In the genomic region with DNA sequence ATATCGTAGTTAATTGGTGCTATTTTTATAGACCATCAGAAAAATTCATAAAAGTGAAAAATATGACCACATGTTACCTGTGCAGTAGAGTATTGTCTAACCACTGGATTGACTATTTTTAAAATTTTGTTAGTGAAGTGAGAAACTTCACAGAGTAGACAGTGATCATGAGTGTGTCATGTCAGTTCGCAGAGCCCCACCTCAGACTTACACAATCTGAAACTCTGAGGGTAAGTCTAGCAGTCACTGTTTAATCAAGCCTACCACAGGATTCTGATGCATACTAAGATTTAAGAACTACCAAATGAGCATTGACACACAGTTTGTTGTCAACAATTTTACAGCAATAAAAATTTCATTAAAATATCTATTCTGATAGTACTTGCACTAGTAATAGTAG, we compare ENCODE assay signal across 27 cellular contexts.
DNase-seq lines count a peak whose midpoint lies in the region; ATAC-seq and TF ChIP-seq lines count a peak whose summit lies in the region.
"Had no signal": no experiment of that assay in that cellular context is flagged by ENCODE, and none has a peak within 500 bp of the region (broad histone marks: within the 10 kb centered on the region; RNA-seq: fewer than 3 reads in every experiment).

No MANE protein-coding gene starts in this region.

- POLR2A ChIA-PET in T-cell (lab: Charles Lee): no interaction called here

- DNase-seq in activated gamma-delta T cell (lab: John Stamatoyannopoulos, UW): no peak
- DNase-seq in T-cell: no peak
- no peak for DNase-seq in activated naive CD8-positive, alpha-beta T cell treated with anti-CD3 and anti-CD28 coated beads for 36 hours
- DNase-seq: activated CD4-positive, alpha-beta T cell treated with anti-CD3 and anti-CD28 coated beads for 4 hours; activated effector memory CD4-positive, alpha-beta T cell treated with Interleukin-2 at 50 U/mL for 16 hours; Calu3; colonic mucosa; DND-41; effector CD4-positive, alpha-beta T cell; lower lobe of right lung; midbrain; naive B cell; NCI-H1417 treated with DMSO at 0.1 percent for 48 hours; NCI-H2081; NCI-H524 treated with DMSO at 0.1 percent for 48 hours; Right ventricle myocardium superior; stimulated activated naive B cell treated with anti-CD40 and anti-IgM and Interleukin-4, amounts not matched to agents 10 μg/mL and 1 μg/mL and 100 μg/mL, for 72 hours; T-helper 2 cell; upper lobe of right lung had no signal

- H3K4me1 Mint-ChIP-seq in T-cell: no peaks in the 10 kb centered on the region
- no peaks in the 10 kb centered on the region for H3K4me1 Mint-ChIP-seq in activated naive CD8-positive, alpha-beta T cell treated with anti-CD3 and anti-CD28 coated beads for 36 hours
- H3K4me1 Mint-ChIP-seq: naive B cell; stimulated activated naive B cell treated with anti-CD40 and anti-IgM and Interleukin-4, amounts not matched to agents 10 μg/mL and 1 μg/mL and 100 μg/mL, for 72 hours had no signal

- no peak overlapping the region for H3K27ac Mint-ChIP-seq in T-cell
- H3K27ac Mint-ChIP-seq in activated naive CD8-positive, alpha-beta T cell treated with anti-CD3 and anti-CD28 coated beads for 36 hours: no peak overlapping the region
- H3K27ac Mint-ChIP-seq: naive B cell; stimulated activated naive B cell treated with anti-CD40 and anti-IgM and Interleukin-4, amounts not matched to agents 10 μg/mL and 1 μg/mL and 100 μg/mL, for 72 hours had no signal

- no peak overlapping the region for H3K4me3 Mint-ChIP-seq in T-cell
- no peak overlapping the region for H3K4me3 Mint-ChIP-seq in activated naive CD8-positive, alpha-beta T cell treated with anti-CD3 and anti-CD28 coated beads for 36 hours
- H3K4me3 Mint-ChIP-seq: naive B cell; stimulated activated naive B cell treated with anti-CD40 and anti-IgM and Interleukin-4, amounts not matched to agents 10 μg/mL and 1 μg/mL and 100 μg/mL, for 72 hours had no signal

- peaks cover 8 to 14% (median 10%) of the 10 kb centered on the region in 3 donors for H3K9me3 Mint-ChIP-seq in T-cell
- H3K9me3 Mint-ChIP-seq in activated naive CD8-positive, alpha-beta T cell treated with anti-CD3 and anti-CD28 coated beads for 36 hours: peaks cover 9% of the 10 kb centered on the region

- peaks cover 30% of the 10 kb centered on the region for H3K36me3 Mint-ChIP-seq in T-cell
- peaks cover 17% of the 10 kb centered on the region for H3K36me3 Mint-ChIP-seq in activated naive CD8-positive, alpha-beta T cell treated with anti-CD3 and anti-CD28 coated beads for 36 hours
- H3K36me3 Mint-ChIP-seq: stimulated activated naive B cell treated with anti-CD40 and anti-IgM and Interleukin-4, amounts not matched to agents 10 μg/mL and 1 μg/mL and 100 μg/mL, for 72 hours had no signal

- TF ChIP-seq POLR2A in GM18505 (IDR thresholded peaks at IDR 0.05; ENCODE audit: borderline replicate concordance, extremely low read depth, insufficient read depth, insufficient read length): no peak

- CTCF ChIA-PET in T-cell (lab: Charles Lee): no interaction called here

- ATAC-seq in GM18502 (IDR thresholded peaks at IDR 0.05; ENCODE audit: poor library complexity, unreplicated experiment) (peak; percentile 60), GM18909 (IDR thresholded peaks at IDR 0.05; ENCODE audit: poor library complexity, unreplicated experiment) (peak; percentile 66), HG02938 (IDR thresholded peaks at IDR 0.05; ENCODE audit: unreplicated experiment) (peak; percentile 70), HG03565 (IDR thresholded peaks at IDR 0.05; ENCODE audit: unreplicated experiment) (peak; percentile 65), T-cell (replicated peaks in 1 of 4) (no peak), GM18505 (IDR thresholded peaks at IDR 0.05; ENCODE audit: unreplicated experiment) (no peak)
- ATAC-seq: A549; lower lobe of right lung; Panc1; SK-N-SH treated with all-trans-retinoic acid at 6 μM for 48 hours; stimulated activated naive B cell treated with anti-CD40 and anti-IgM and Interleukin-4, amounts not matched to agents 10 μg/mL and 1 μg/mL and 100 μg/mL, for 72 hours; upper lobe of right lung had no signal

- H3K27me3 Mint-ChIP-seq in T-cell: no peaks in the 10 kb centered on the region
- no peaks in the 10 kb centered on the region for H3K27me3 Mint-ChIP-seq in activated naive CD8-positive, alpha-beta T cell treated with anti-CD3 and anti-CD28 coated beads for 36 hours
- H3K27me3 Mint-ChIP-seq: naive B cell; stimulated activated naive B cell treated with anti-CD40 and anti-IgM and Interleukin-4, amounts not matched to agents 10 μg/mL and 1 μg/mL and 100 μg/mL, for 72 hours had no signal

Comparison
In these comparisons a context has a peak if more than half of its experiments do, and no peak if none do; other contexts are left out.
1. ATAC-seq: peak in GM18502 (single experiment), GM18909 (single experiment), HG02938 (single experiment) and HG03565 (single experiment); none in T-cell (0 of 4) and GM18505 (single experiment).